1 cellular context compared by ENCODE assay signal in the genomic region with DNA sequence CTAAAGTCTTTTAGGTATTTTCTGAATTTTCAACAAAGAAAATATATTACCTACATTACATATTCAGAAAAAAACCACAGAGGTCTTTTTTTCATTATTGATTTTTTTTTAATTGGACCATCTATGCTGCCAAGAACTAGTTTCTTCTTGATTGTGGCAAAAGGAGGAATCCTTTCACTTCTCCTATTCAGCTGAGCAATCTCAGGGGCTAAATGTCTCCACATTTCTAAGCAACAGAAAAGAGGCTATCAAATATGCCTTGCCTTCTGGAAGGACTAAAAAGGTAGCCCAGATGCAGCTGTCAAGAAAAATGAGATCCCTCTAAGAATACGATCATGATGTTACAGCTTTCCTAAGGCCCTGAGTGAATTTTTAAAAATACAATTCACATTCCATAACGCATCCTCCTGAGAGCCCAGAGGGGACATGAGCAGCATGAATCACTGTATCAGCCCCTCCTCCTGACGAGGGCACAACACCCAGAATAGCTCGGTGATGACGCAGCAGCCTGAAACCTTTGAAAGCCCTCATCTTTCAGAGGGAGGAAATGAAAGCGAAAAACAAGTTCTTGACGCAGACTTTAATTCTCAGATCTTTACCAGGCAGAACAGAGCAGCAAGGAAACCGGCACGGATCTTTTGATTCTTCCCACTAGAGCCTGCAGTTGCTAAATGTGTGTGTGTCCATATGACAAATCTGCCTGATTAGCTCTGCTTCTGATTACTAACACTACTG.
TF ChIP-seq lines count a peak whose summit lies in the region.

No MANE protein-coding gene starts in this region.

TF ChIP-seq in GM12878, 131 proteins besides CTCF, POLR2A, EP300 and RAD21 (continued from another document):
- TF ChIP-seq, protein P1, sequence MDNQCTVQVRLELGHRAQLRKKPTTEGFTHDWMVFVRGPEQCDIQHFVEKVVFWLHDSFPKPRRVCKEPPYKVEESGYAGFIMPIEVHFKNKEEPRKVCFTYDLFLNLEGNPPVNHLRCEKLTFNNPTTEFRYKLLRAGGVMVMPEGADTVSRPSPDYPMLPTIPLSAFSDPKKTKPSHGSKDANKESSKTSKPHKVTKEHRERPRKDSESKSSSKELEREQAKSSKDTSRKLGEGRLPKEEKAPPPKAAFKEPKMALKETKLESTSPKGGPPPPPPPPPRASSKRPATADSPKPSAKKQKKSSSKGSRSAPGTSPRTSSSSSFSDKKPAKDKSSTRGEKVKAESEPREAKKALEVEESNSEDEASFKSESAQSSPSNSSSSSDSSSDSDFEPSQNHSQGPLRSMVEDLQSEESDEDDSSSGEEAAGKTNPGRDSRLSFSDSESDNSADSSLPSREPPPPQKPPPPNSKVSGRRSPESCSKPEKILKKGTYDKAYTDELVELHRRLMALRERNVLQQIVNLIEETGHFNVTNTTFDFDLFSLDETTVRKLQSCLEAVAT (IDR thresholded peaks at IDR 0.05) = peak; percentile 73; the same call in 1 of the 2 replicates
- peak; percentile 97 for TF ChIP-seq SPI1 (IDR thresholded peaks at IDR 0.05; ENCODE audit: borderline replicate concordance, insufficient read depth, low read depth, low read length)
- peak; percentile 98 for TF ChIP-seq EED (IDR thresholded peaks at IDR 0.05; ENCODE audit: low read depth)
- TF ChIP-seq, protein P2, sequence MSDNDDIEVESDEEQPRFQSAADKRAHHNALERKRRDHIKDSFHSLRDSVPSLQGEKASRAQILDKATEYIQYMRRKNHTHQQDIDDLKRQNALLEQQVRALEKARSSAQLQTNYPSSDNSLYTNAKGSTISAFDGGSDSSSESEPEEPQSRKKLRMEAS (IDR thresholded peaks at IDR 0.05; ENCODE audit: low read depth, low read length) = no peak
- peak; percentile 92 for TF ChIP-seq NBN (IDR thresholded peaks at IDR 0.05)
- peak; percentile 69 for TF ChIP-seq PML (IDR thresholded peaks at IDR 0.05; ENCODE audit: low read length)
- TF ChIP-seq GATAD2B (conservative IDR thresholded peaks at IDR 0.05; ENCODE audit: low read depth) = peak; percentile 41; the same call in 1 of the 2 replicates
- TF ChIP-seq SIX5 (IDR thresholded peaks at IDR 0.05; ENCODE audit: low read depth, low read length, severe bottlenecking) = no peak
- peak; percentile 72 for TF ChIP-seq NR2F1 (conservative IDR thresholded peaks at IDR 0.05)
- TF ChIP-seq, protein P3, sequence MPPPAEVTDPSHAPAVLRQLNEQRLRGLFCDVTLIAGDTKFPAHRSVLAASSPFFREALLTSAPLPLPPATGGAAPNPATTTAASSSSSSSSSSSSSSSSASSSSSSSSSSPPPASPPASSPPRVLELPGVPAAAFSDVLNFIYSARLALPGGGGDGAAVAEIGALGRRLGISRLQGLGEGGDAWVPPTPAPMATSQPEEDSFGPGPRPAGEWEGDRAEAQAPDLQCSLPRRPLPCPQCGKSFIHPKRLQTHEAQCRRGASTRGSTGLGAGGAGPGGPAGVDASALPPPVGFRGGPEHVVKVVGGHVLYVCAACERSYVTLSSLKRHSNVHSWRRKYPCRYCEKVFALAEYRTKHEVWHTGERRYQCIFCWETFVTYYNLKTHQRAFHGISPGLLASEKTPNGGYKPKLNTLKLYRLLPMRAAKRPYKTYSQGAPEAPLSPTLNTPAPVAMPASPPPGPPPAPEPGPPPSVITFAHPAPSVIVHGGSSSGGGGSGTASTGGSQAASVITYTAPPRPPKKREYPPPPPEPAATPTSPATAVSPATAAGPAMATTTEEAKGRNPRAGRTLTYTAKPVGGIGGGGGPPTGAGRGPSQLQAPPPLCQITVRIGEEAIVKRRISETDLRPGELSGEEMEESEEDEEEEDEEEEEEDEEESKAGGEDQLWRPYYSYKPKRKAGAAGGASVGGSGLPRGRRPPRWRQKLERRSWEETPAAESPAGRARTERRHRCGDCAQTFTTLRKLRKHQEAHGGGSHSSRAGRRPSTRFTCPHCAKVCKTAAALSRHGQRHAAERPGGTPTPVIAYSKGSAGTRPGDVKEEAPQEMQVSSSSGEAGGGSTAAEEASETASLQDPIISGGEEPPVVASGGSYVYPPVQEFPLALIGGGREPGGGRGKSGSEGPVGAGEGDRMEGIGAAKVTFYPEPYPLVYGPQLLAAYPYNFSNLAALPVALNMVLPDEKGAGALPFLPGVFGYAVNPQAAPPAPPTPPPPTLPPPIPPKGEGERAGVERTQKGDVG (CRISPR knock-in tag; IDR thresholded peaks at IDR 0.05) = no peak
- TF ChIP-seq, protein P4, sequence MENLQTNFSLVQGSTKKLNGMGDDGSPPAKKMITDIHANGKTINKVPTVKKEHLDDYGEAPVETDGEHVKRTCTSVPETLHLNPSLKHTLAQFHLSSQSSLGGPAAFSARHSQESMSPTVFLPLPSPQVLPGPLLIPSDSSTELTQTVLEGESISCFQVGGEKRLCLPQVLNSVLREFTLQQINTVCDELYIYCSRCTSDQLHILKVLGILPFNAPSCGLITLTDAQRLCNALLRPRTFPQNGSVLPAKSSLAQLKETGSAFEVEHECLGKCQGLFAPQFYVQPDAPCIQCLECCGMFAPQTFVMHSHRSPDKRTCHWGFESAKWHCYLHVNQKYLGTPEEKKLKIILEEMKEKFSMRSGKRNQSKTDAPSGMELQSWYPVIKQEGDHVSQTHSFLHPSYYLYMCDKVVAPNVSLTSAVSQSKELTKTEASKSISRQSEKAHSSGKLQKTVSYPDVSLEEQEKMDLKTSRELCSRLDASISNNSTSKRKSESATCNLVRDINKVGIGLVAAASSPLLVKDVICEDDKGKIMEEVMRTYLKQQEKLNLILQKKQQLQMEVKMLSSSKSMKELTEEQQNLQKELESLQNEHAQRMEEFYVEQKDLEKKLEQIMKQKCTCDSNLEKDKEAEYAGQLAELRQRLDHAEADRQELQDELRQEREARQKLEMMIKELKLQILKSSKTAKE (IDR thresholded peaks at IDR 0.05; ENCODE audit: low read depth, poor library complexity, severe bottlenecking) = peak; percentile 90
- peak; percentile 63; the same call in 1 of the 2 replicates for TF ChIP-seq MTA3 (IDR thresholded peaks at IDR 0.05; ENCODE audit: borderline replicate concordance, low read length)
- TF ChIP-seq, protein P5, sequence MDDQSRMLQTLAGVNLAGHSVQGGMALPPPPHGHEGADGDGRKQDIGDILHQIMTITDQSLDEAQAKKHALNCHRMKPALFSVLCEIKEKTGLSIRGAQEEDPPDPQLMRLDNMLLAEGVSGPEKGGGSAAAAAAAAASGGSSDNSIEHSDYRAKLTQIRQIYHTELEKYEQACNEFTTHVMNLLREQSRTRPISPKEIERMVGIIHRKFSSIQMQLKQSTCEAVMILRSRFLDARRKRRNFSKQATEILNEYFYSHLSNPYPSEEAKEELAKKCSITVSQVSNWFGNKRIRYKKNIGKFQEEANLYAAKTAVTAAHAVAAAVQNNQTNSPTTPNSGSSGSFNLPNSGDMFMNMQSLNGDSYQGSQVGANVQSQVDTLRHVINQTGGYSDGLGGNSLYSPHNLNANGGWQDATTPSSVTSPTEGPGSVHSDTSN (IDR thresholded peaks at IDR 0.05; ENCODE audit: insufficient replicate concordance, low read depth, low read length) = peak; percentile 40
- TF ChIP-seq RB1 (IDR thresholded peaks at IDR 0.05; ENCODE audit: borderline replicate concordance) = no peak
- no peak for TF ChIP-seq NR2C1 (IDR thresholded peaks at IDR 0.05)
- TF ChIP-seq, protein P6, sequence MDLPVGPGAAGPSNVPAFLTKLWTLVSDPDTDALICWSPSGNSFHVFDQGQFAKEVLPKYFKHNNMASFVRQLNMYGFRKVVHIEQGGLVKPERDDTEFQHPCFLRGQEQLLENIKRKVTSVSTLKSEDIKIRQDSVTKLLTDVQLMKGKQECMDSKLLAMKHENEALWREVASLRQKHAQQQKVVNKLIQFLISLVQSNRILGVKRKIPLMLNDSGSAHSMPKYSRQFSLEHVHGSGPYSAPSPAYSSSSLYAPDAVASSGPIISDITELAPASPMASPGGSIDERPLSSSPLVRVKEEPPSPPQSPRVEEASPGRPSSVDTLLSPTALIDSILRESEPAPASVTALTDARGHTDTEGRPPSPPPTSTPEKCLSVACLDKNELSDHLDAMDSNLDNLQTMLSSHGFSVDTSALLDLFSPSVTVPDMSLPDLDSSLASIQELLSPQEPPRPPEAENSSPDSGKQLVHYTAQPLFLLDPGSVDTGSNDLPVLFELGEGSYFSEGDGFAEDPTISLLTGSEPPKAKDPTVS (IDR thresholded peaks at IDR 0.05; ENCODE audit: low read depth, low read length) = no peak
- no peak for TF ChIP-seq NFXL1 (IDR thresholded peaks at IDR 0.05; ENCODE audit: borderline replicate concordance)
- peak; percentile 90; the same call in 1 of the 2 replicates for TF ChIP-seq TCF3 (IDR thresholded peaks at IDR 0.05; ENCODE audit: borderline replicate concordance, insufficient read depth, low read depth, low read length)
- peak; percentile 26; the same call in 1 of the 2 replicates for TF ChIP-seq ZNF207 (IDR thresholded peaks at IDR 0.05; ENCODE audit: borderline replicate concordance)
- no peak for TF ChIP-seq HDAC2 (IDR thresholded peaks at IDR 0.05)
- peak; percentile 97 for TF ChIP-seq ATF7 (IDR thresholded peaks at IDR 0.05; ENCODE audit: low read depth)
- no peak for TF ChIP-seq TARDBP (IDR thresholded peaks at IDR 0.05; ENCODE audit: borderline replicate concordance)
